In the genomic region with DNA sequence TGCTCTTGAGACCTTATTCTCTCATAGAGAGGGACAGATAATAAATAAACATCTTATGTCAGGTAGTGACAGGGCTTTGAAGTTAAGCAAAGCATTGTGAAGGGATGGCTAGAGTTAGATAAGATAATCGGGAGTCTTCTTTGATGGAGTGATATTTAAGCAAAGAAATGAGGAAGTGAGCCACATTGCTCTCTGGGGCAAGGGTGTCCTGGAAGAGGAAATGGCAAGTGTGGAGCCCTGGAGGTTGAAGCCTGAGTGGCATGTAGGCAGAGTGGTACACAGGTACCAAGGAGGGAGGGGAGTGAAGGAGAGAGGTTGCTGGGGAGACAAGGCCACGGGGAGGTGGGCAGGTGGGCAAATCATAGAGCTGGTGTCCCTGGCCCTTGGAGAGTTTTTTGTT, we compare ENCODE assay signal across 11 cellular contexts.
"Had no signal": no experiment of that assay in that cellular context is flagged by ENCODE, and none has a peak within 500 bp of the region (broad histone marks: within the 10 kb centered on the region; RNA-seq: fewer than 3 reads in every experiment).

No MANE protein-coding gene starts in this region.

- ATAC-seq: activated CD4-positive, CD25-positive, alpha-beta regulatory T cell treated with anti-CD3 and anti-CD28 coated beads, Interleukin-2, amount 50 U/mL, for 24 hours; activated T-cell treated with anti-CD3 and anti-CD28 coated beads, Interleukin-2, amount 50 U/mL, for 4 hours had no signal

- H3K27ac ChIP-seq: brain microvascular endothelial cell, dorsolateral prefrontal cortex, parathyroid adenoma, skin epidermis had no signal

- H3K27me3 ChIP-seq: brain microvascular endothelial cell had no signal

- DNase-seq: activated CD4-positive, alpha-beta T cell treated with anti-CD3 and anti-CD28 coated beads, Interleukin-2, amount 50 U/mL, for 48 hours; activated effector memory CD4-positive, alpha-beta T cell treated with anti-CD3 and anti-CD28 coated beads, Interleukin-2, amount 50 U/mL, for 16 hours; activated T-cell treated with anti-CD3 and anti-CD28 coated beads, Interleukin-2, amount 50 U/mL, for 4 hours; brain microvascular endothelial cell; dorsolateral prefrontal cortex; hippocampal formation; kidney glomerular epithelial cell; stimulated activated CD4-positive, alpha-beta T cell treated with anti-CD3 and anti-CD28 coated beads, Interleukin-4, amount 100 ng/mL, for 4 hours had no signal

- H3K4me1 ChIP-seq: parathyroid adenoma had no signal

- H3K36me3 ChIP-seq: brain microvascular endothelial cell had no signal

- H3K4me3 ChIP-seq: dorsolateral prefrontal cortex, skin epidermis had no signal
